9 cellular contexts compared by ENCODE assay signal in the genomic region with DNA sequence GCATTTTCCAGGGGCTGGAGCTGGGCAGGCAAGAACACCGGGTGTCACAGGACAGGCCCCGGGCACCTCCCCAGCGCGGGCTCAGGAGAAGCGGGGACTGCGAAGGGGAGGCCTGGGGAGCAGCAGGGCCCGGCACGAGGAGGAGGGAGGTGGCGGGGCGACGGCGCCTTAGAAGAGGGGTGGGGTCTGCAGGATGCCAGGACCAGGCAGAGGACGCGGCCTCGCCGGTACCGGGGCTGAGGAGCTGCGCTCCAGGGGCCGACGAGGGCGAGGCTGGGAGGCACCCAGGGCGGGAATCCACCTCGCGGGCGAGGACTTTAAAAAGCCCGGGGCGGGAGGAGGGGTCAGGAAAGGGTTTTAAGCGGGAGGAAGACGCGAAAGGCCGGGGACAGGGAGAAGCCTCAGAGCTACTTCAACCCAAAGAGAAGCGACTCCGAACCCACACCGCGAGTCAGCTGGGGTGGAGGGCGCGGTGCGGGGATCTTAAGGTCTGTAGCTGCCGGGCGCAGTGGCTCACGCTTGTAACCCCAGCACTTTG. TPM values are rescaled to one million over a fixed set of nuclear protein-coding genes. Genes with fewer than 3 reads are reported as not detected.
DNase-seq lines count a peak whose midpoint lies in the region; ATAC-seq and TF ChIP-seq lines count a peak whose summit lies in the region.
"Had no signal": no experiment of that assay in that cellular context is flagged by ENCODE, and none has a peak within 500 bp of the region (broad histone marks: within the 10 kb centered on the region; RNA-seq: fewer than 3 reads in every experiment).

No MANE protein-coding gene starts in this region.

- DNase-seq in DMS53 (lab: John Stamatoyannopoulos, UW) (peak; percentile 35), DMS53 treated with DMSO at 0.1 percent for 48 hours (lab: John Stamatoyannopoulos, UW; ENCODE audit: unreplicated experiment) (no peak), WERI-Rb-1 (peak; percentile 48), dorsolateral prefrontal cortex (peak in 6 of 10 donors; percentile 21 to 57 (median 35)), right lobe of liver (peak; percentile 28 to 58 (median 42)), RKO (ENCODE audit: low spot score) (no peak), NCI-H774 (lab: John Stamatoyannopoulos, UW) (no peak)
- DNase-seq in stimulated activated CD4-positive, alpha-beta T cell treated with anti-CD3 and anti-CD28 coated beads, Interleukin-4, amount 100 ng/mL, for 24 hours, result peak; percentile 17

- ATAC-seq in right lobe of liver, result peak; percentile 31 to 48 (median 34)
- ATAC-seq: A549 had no signal

- no peak for TF ChIP-seq POLR2A in right lobe of liver (IDR thresholded peaks at IDR 0.05)

- intact Hi-C loops in dorsolateral prefrontal cortex (cut with DNase I) (loop anchor here in 1 of 2 donors (2.0 kb wide), 1 partner anchor 55 kb away; a partner anchor contains a TSS), right lobe of liver (cut with DNase I) (no loop called here)

- no peak for TF ChIP-seq CTCF in WERI-Rb-1 (IDR thresholded peaks at IDR 0.05; ENCODE audit: low read depth, low read length)
- no peak for TF ChIP-seq CTCF in dorsolateral prefrontal cortex (IDR thresholded peaks at IDR 0.05 in 54 of 56, conservative IDR thresholded peaks at IDR 0.05 in 2 of 56; ENCODE audit: low read depth in 1 of 56, partially characterized antibody in 56 of 56)
- TF ChIP-seq CTCF in right lobe of liver (IDR thresholded peaks at IDR 0.05), result no peak

- H3K4me3 ChIP-seq in WERI-Rb-1 (ENCODE audit: low read depth, low read length), result peak overlapping the region; percentile 58
- peak overlapping the region; percentile 49 to 83 (median 72) for H3K4me3 ChIP-seq in dorsolateral prefrontal cortex
- H3K4me3 ChIP-seq in right lobe of liver, result peak overlapping the region; percentile 45 to 67 (median 46)
- H3K4me3 ChIP-seq: A549 had no signal

- H3K36me3 ChIP-seq in WERI-Rb-1 (peaks cover 13% of the 10 kb centered on the region), right lobe of liver (no peaks in the 10 kb centered on the region)

- no peaks in the 10 kb centered on the region for H3K4me1 ChIP-seq in right lobe of liver
- H3K4me1 ChIP-seq: A549 had no signal

- 8% methylated on average over 20 of the region's 41 CpGs for WGBS in right lobe of liver (ENCODE audit: insufficient coverage, low coverage, low lambda C conversion rate, missing lambda C conversion rate)

- H3K27me3 ChIP-seq in WERI-Rb-1 (ENCODE audit: insufficient read depth, low read depth, severe bottlenecking) (no peaks in the 10 kb centered on the region), dorsolateral prefrontal cortex (no peaks in the 10 kb centered on the region), right lobe of liver (no peaks in the 10 kb centered on the region)

- peaks cover 4% of the 10 kb centered on the region for H3K9me3 ChIP-seq in WERI-Rb-1 (ENCODE audit: severe bottlenecking)
- no peaks in the 10 kb centered on the region for H3K9me3 ChIP-seq in right lobe of liver

- H3K27ac ChIP-seq in WERI-Rb-1 (peak overlapping the region; percentile 83), dorsolateral prefrontal cortex (peak overlapping the region in 52 of 59 donors; percentile 11 to 86 (median 61)), right lobe of liver (peak overlapping the region; percentile 1 to 40 (median 40))
- H3K27ac ChIP-seq: A549 had no signal

RNA-seq across cellular contexts. Expression of a gene that starts 0.7 kb away (rescaled TPM):
- total RNA-seq in dorsolateral prefrontal cortex (10 to 100 TPM; 10.6 to 29.1 (median 17.1) TPM), right lobe of liver (1 to 10 TPM in 5 of 6 experiments, under 1 TPM in 1; 0.70 to 4.2 (median 2.0) TPM)

RNA-seq across cellular contexts. Expression of a gene that starts 25.5 kb away (rescaled TPM):
- 10 to 100 TPM; 24.2 to 55.5 (median 36.6) TPM for total RNA-seq in dorsolateral prefrontal cortex
- 1 to 10 TPM in 1 of 6 experiments, under 1 TPM in 5; 0.12 to 1.3 (median 0.47) TPM for total RNA-seq in right lobe of liver

RNA-seq across cellular contexts. Expression of a gene that starts 35.0 kb away (rescaled TPM):
- total RNA-seq in dorsolateral prefrontal cortex (10 to 100 TPM in 8 of 120 experiments, 1 to 10 TPM in 112; 2.3 to 13.6 (median 5.9) TPM), right lobe of liver (under 1 TPM in 5 of 6 experiments, not detected in 1; 0.09 to 0.47 (median 0.32) TPM)

RNA-seq across cellular contexts. Expression of a gene that starts 55.0 kb away (rescaled TPM):
- total RNA-seq in dorsolateral prefrontal cortex, result 10 to 100 TPM; 31.4 to 79.2 (median 44.7) TPM
- 10 to 100 TPM in 5 of 6 experiments, 1 to 10 TPM in 1; 6.6 to 18.9 (median 13.9) TPM for total RNA-seq in right lobe of liver

Comparison
In these comparisons a context has a peak if more than half of its experiments do, and no peak if none do; other contexts are left out.
1. DNase-seq: peak in DMS53 (single experiment), WERI-Rb-1 (single experiment), dorsolateral prefrontal cortex (6 of 10), right lobe of liver (3 of 3) and stimulated activated CD4-positive, alpha-beta T cell treated with anti-CD3 and anti-CD28 coated beads, Interleukin-4, amount 100 ng/mL, for 24 hours (single experiment); none in DMS53 treated with DMSO at 0.1 percent for 48 hours (single experiment), RKO (single experiment) and NCI-H774 (single experiment).
2. RNA of a gene that starts 25.5 kb away (total RNA-seq): 24.2 to 55.5 TPM in dorsolateral prefrontal cortex; 0.12 to 1.3 TPM in right lobe of liver; every median in the first group is over 10 times any median in the second.
3. Peak in every context shown above with its lines, with median percentiles within 50 percentile points of each other: H3K27ac ChIP-seq and H3K4me3 ChIP-seq.